ENCODE assay signal across 18 cellular contexts in genomic region chr11:34501962-34502361, GRCh38. TPM values are rescaled to one million over a fixed set of nuclear protein-coding genes. Genes with fewer than 3 reads are reported as not detected.
A peak's percentile ranks its signal among the peaks of the same experiment; 100 is the strongest.
DNase-seq lines count a peak whose midpoint lies in the region; TF ChIP-seq lines count a peak whose summit lies in the region.
"Had no signal": no experiment of that assay in that cellular context is flagged by ENCODE, and none has a peak within 500 bp of the region (broad histone marks: within the 10 kb centered on the region; RNA-seq: fewer than 3 reads in every experiment).

No MANE protein-coding gene starts in this region.

- intact Hi-C loops in mammary epithelial cell (cut with micrococcal nuclease): no loop called here

- H3K4me1 ChIP-seq in mammary epithelial cell (ENCODE audit: insufficient read depth, low read length) (peaks cover 11% of the 10 kb centered on the region), osteoblast (ENCODE audit: insufficient read depth, low read length) (peaks cover 21% of the 10 kb centered on the region)

- no TSS peak for BruUV-seq in mammary epithelial cell (replicated peaks; lab: Mats Ljungman, UMichigan)

- H2AFZ ChIP-seq in mammary epithelial cell (ENCODE audit: low read depth, low read length) (peak overlapping the region; percentile 9), osteoblast (ENCODE audit: low read length) (peak overlapping the region; percentile 62)

- in situ Hi-C loops in mammary epithelial cell (cut with MboI; ENCODE audit: low sequenced_read_pairs in 2 of 2) (no loop called here), GM13976 (cut with MboI; ENCODE audit: low sequenced_read_pairs, unreplicated experiment) (no loop called here)

- dilution Hi-C loops in mammary epithelial cell (cut with HindIII; ENCODE audit: low sequenced_read_pairs): no loop called here

- H4K20me1 ChIP-seq in mammary epithelial cell (ENCODE audit: insufficient read depth, low read length) (no peaks in the 10 kb centered on the region), osteoblast (ENCODE audit: insufficient read depth, low read length) (no peaks in the 10 kb centered on the region)

- TF ChIP-seq CTCF in mammary epithelial cell (conservative IDR thresholded peaks at IDR 0.05 in 1 of 2, IDR thresholded peaks at IDR 0.05 in 1 of 2; ENCODE audit: extremely low read depth in 1 of 2, insufficient read depth in 1 of 2, low read depth in 1 of 2, low read length in 2 of 2) (no peak), osteoblast (IDR thresholded peaks at IDR 0.05; ENCODE audit: extremely low read depth, low read depth, low read length) (no peak), GM13976 (IDR thresholded peaks at IDR 0.05; ENCODE audit: borderline replicate concordance, control extremely low read depth, extremely low read depth, insufficient read depth, missing control alignments) (no peak)

- H3K79me2 ChIP-seq in mammary epithelial cell (ENCODE audit: insufficient read depth, low read length): no peaks in the 10 kb centered on the region
- no peaks in the 10 kb centered on the region for H3K79me2 ChIP-seq in osteoblast (ENCODE audit: insufficient read depth, low read length)

- H3K4me3 ChIP-seq in mammary epithelial cell (replicated peaks in 1 of 3; ENCODE audit: insufficient read depth in 1 of 3, low read depth in 2 of 3, low read length in 3 of 3) (no peak overlapping the region), osteoblast (ENCODE audit: insufficient read depth, low read length) (peak overlapping the region; percentile 15)
- H3K4me3 ChIP-seq: heart left ventricle had no signal

- H3K4me2 ChIP-seq in mammary epithelial cell (ENCODE audit: insufficient read depth, low read depth, low read length) (no peak overlapping the region), osteoblast (ENCODE audit: insufficient read depth, low read length) (peak overlapping the region; percentile 66)

- CTCF ChIA-PET in mammary epithelial cell (lab: Charles Lee; ENCODE audit: low non-redundant PET): interaction anchor here (0.6 to 0.8 kb wide), 2 partner anchors 37 to 737 kb away, joined by 4 to 5 read pairs; no protein-coding TSS in a partner anchor

- 8% methylated on average over 2 of the region's 2 CpGs for WGBS in mammary epithelial cell (ENCODE audit: low coverage, missing lambda C conversion rate)

- H3K36me3 ChIP-seq in mammary epithelial cell (ENCODE audit: insufficient read depth, low read length): no peaks in the 10 kb centered on the region
- H3K36me3 ChIP-seq in osteoblast (ENCODE audit: insufficient read depth, low read length): no peaks in the 10 kb centered on the region
- H3K36me3 ChIP-seq: heart left ventricle had no signal

- H3K9me3 ChIP-seq in mammary epithelial cell (replicated peaks; ENCODE audit: insufficient read depth, low read length): no peaks in the 10 kb centered on the region
- no peaks in the 10 kb centered on the region for H3K9me3 ChIP-seq in osteoblast (ENCODE audit: low read depth, low read length)
- H3K9me3 ChIP-seq: heart left ventricle had no signal

- no peak overlapping the region for H3K27ac ChIP-seq in mammary epithelial cell (ENCODE audit: insufficient read depth, low read depth, low read length)
- H3K27ac ChIP-seq in osteoblast (ENCODE audit: low read depth, low read length): peak overlapping the region; percentile 9
- H3K27ac ChIP-seq: heart left ventricle had no signal

- H3K9ac ChIP-seq in mammary epithelial cell (ENCODE audit: insufficient read depth, low read length): no peak overlapping the region

- peak; percentile 45 for DNase-seq in AG20443 (ENCODE audit: low spot score)
- DNase-seq in M059J (ENCODE audit: low read depth): peak; percentile 87
- no peak for DNase-seq in mammary epithelial cell
- DNase-seq in osteoblast (ENCODE audit: insufficient read length, low spot score, missing footprints): no peak
- DNase-seq in activated CD8-positive, alpha-beta memory T cell treated with anti-CD3 and anti-CD28 coated beads, Interleukin-2, amount 50 U/mL, for 4 hours: no peak
- no peak for DNase-seq in GM13976 (ENCODE audit: low spot score)
- DNase-seq in amygdala (lab: John Stamatoyannopoulos, UW): no peak
- no peak for DNase-seq in cerebellar cortex (ENCODE audit: low spot score)
- DNase-seq: activated CD4-positive, alpha-beta T cell treated with anti-CD3 and anti-CD28 coated beads for 48 hours; activated T-cell treated with anti-CD3 and anti-CD28 coated beads, Interleukin-2, amount 50 U/mL, for 24 hours; erythroblast; heart left ventricle; naive B cell; NCI-H1436; NCI-H526 treated with DMSO at 0.1 percent for 48 hours; retina; T-helper 2 cell had no signal

- no peaks in the 10 kb centered on the region for H3K27me3 ChIP-seq in mammary epithelial cell (ENCODE audit: insufficient read depth, low read length)
- H3K27me3 ChIP-seq in osteoblast (ENCODE audit: insufficient read depth, low read length): no peaks in the 10 kb centered on the region

RNA-seq across cellular contexts. Expression of gene ELF5, which starts 11.6 kb away (rescaled TPM):
- total RNA-seq in M059J (2014; rRNA removed; shearing (Covaris generic)): 0.30 and 0.79 TPM in 2 replicates
- total RNA-seq in mammary epithelial cell (under 1 TPM in 1 of 2 donors, not detected in 1; 0.83 TPM), osteoblast (under 0.01 TPM in 1 of 2 replicates, not detected in the other)
- polyA plus RNA-seq in mammary epithelial cell: not detected
- polyA minus RNA-seq in mammary epithelial cell: not detected
- total RNA-seq: H1, heart left ventricle had no signal
- polyA plus RNA-seq: H1, heart left ventricle had no signal

Comparison
In these comparisons a context has a peak if more than half of its experiments do, and no peak if none do; other contexts are left out.
1. DNase-seq: peak in AG20443 (single experiment) and M059J (single experiment); none in mammary epithelial cell (single experiment), osteoblast (single experiment), activated CD8-positive, alpha-beta memory T cell treated with anti-CD3 and anti-CD28 coated beads, Interleukin-2, amount 50 U/mL, for 4 hours (single experiment), GM13976 (single experiment), amygdala (0 of 56) and cerebellar cortex (single experiment).